Comparison of ENCODE assay signal across 21 cellular contexts in genomic region chr2:207362716-207363115, GRCh38.
DNase-seq lines count a peak whose midpoint lies in the region; ATAC-seq and TF ChIP-seq lines count a peak whose summit lies in the region.
"Had no signal": no experiment of that assay in that cellular context is flagged by ENCODE, and none has a peak within 500 bp of the region (broad histone marks: within the 10 kb centered on the region; RNA-seq: fewer than 3 reads in every experiment).

No MANE protein-coding gene starts in this region.

- H3K4me3 Mint-ChIP-seq in glutamatergic neuron (ENCODE audit: unreplicated experiment) (no peak overlapping the region), type B pancreatic cell (no peak overlapping the region)
- H3K4me3 Mint-ChIP-seq: B cell; CD8-positive, alpha-beta T cell; HFFc6; IgD-negative memory B cell had no signal

- H3K9me3 ChIP-seq in adipocyte (ENCODE audit: control insufficient read depth, low read length) (no peaks in the 10 kb centered on the region), neuron (ENCODE audit: low read length) (no peaks in the 10 kb centered on the region)

- H3K9ac ChIP-seq in adipocyte (ENCODE audit: low read length): no peak overlapping the region
- H3K9ac ChIP-seq: BLaER1 treated with 17β-estradiol and CSF1 and Interleukin-3, amounts not matched to agents 10 nM and 100 nM had no signal

- TF ChIP-seq CTCF in glutamatergic neuron (IDR thresholded peaks at IDR 0.05; ENCODE audit: partially characterized antibody, unreplicated experiment): no peak
- no peak for TF ChIP-seq CTCF in type B pancreatic cell (conservative IDR thresholded peaks at IDR 0.05)

- peak overlapping the region; percentile 57 for H3K27ac Mint-ChIP-seq in glutamatergic neuron (ENCODE audit: unreplicated experiment)
- no peak overlapping the region for H3K27ac Mint-ChIP-seq in type B pancreatic cell
- H3K27ac Mint-ChIP-seq: B cell; CD8-positive, alpha-beta T cell; HFFc6; IgD-negative memory B cell had no signal

- peak; percentile 37 for DNase-seq in EH (ENCODE audit: low read depth)
- peak; percentile 10 for DNase-seq in adipocyte (ENCODE audit: low read depth)
- DNase-seq in glutamatergic neuron: no peak
- DNase-seq in NCI-H748 treated with DMSO at 0.1 percent for 48 hours (lab: John Stamatoyannopoulos, UW): no peak
- no peak for DNase-seq in type B pancreatic cell (ENCODE audit: extremely low spot score, unreplicated experiment)
- DNase-seq: 8988T; Calu3; CD8-positive, alpha-beta T cell; DMS53; DND-41; GOT3; H7; HFFc6 had no signal

- H3K36me3 Mint-ChIP-seq in glutamatergic neuron (ENCODE audit: unreplicated experiment) (no peaks in the 10 kb centered on the region), type B pancreatic cell (no peaks in the 10 kb centered on the region)
- H3K36me3 Mint-ChIP-seq: CD8-positive, alpha-beta T cell had no signal

- H3K4me1 Mint-ChIP-seq in glutamatergic neuron (ENCODE audit: low read depth, unreplicated experiment): peaks cover 34% of the 10 kb centered on the region
- H3K4me1 Mint-ChIP-seq in type B pancreatic cell (ENCODE audit: unreplicated experiment): no peaks in the 10 kb centered on the region
- H3K4me1 Mint-ChIP-seq: B cell, IgD-negative memory B cell had no signal

- H3K36me3 ChIP-seq in adipocyte (ENCODE audit: control insufficient read depth, insufficient read depth, low read length, severe bottlenecking): no peaks in the 10 kb centered on the region
- H3K36me3 ChIP-seq in neuron (ENCODE audit: insufficient read depth, low read length): no peaks in the 10 kb centered on the region
- H3K36me3 ChIP-seq: BLaER1 treated with 17β-estradiol and CSF1 and Interleukin-3, amounts not matched to agents 10 nM and 100 nM had no signal

- ATAC-seq in HG03196 (IDR thresholded peaks at IDR 0.05; ENCODE audit: unreplicated experiment) (no peak), GM19397 (IDR thresholded peaks at IDR 0.05; ENCODE audit: unreplicated experiment) (no peak)
- ATAC-seq: CD8-positive, alpha-beta T cell; HCT116; HepG2 had no signal

- peak overlapping the region; percentile 15 for H3K4me3 ChIP-seq in adipocyte (ENCODE audit: low read length)
- no peak overlapping the region for H3K4me3 ChIP-seq in neuron (ENCODE audit: low read length)
- H3K4me3 ChIP-seq: BLaER1 treated with 17β-estradiol and CSF1 and Interleukin-3, amounts not matched to agents 10 nM and 100 nM had no signal

- peaks cover 14% of the 10 kb centered on the region for H3K4me1 ChIP-seq in adipocyte (ENCODE audit: control insufficient read depth, insufficient read depth, low read length)
- H3K4me1 ChIP-seq in neuron (ENCODE audit: insufficient read depth, low read length): peaks cover 2% of the 10 kb centered on the region
- H3K4me1 ChIP-seq: BLaER1 treated with 17β-estradiol and CSF1 and Interleukin-3, amounts not matched to agents 10 nM and 100 nM had no signal

- H3K9me3 Mint-ChIP-seq in glutamatergic neuron (ENCODE audit: unreplicated experiment) (no peaks in the 10 kb centered on the region), type B pancreatic cell (no peaks in the 10 kb centered on the region)
- H3K9me3 Mint-ChIP-seq: CD8-positive, alpha-beta T cell; HFFc6; IgD-negative memory B cell had no signal

- peak overlapping the region; percentile 15 for H2AFZ ChIP-seq in neuron (ENCODE audit: low read depth, low read length)

- H3K27me3 Mint-ChIP-seq in glutamatergic neuron (ENCODE audit: unreplicated experiment) (no peaks in the 10 kb centered on the region), type B pancreatic cell (no peaks in the 10 kb centered on the region)
- H3K27me3 Mint-ChIP-seq: IgD-negative memory B cell had no signal

- H3K27me3 ChIP-seq in adipocyte (replicated peaks; ENCODE audit: control insufficient read depth, insufficient read depth, low read length): no peaks in the 10 kb centered on the region
- H3K27me3 ChIP-seq in neuron (ENCODE audit: insufficient read depth, low read length): no peaks in the 10 kb centered on the region
- H3K27me3 ChIP-seq: BLaER1 treated with 17β-estradiol and CSF1 and Interleukin-3, amounts not matched to agents 10 nM and 100 nM had no signal

Comparison
In these comparisons a context has a peak if more than half of its experiments do, and no peak if none do; other contexts are left out.
1. DNase-seq: peak in EH (single experiment) and adipocyte (single experiment); none in glutamatergic neuron (single experiment), NCI-H748 treated with DMSO at 0.1 percent for 48 hours (single experiment) and type B pancreatic cell (single experiment).